In genomic region chr3:172057059-172057458, GRCh38 we compare ENCODE assay signal across 19 cellular contexts. TPM values are rescaled to one million over a fixed set of nuclear protein-coding genes. Genes with fewer than 3 reads are reported as not detected.
DNase-seq lines count a peak whose midpoint lies in the region; ATAC-seq and TF ChIP-seq lines count a peak whose summit lies in the region.
"Had no signal": no experiment of that assay in that cellular context is flagged by ENCODE, and none has a peak within 500 bp of the region (broad histone marks: within the 10 kb centered on the region; RNA-seq: fewer than 3 reads in every experiment).

No MANE protein-coding gene starts in this region.

- H3K36me3 ChIP-seq in Panc1 (ENCODE audit: control insufficient read depth, insufficient read depth, low read length) (peaks cover 2% of the 10 kb centered on the region; the same call in 1 of the 2 replicates), smooth muscle cell (ENCODE audit: low read depth) (peaks cover 4% of the 10 kb centered on the region), neuronal stem cell (replicated peaks in 1 of 2; ENCODE audit: control insufficient read depth in 2 of 2, insufficient read depth in 2 of 2, low read length in 2 of 2) (peaks cover 0 to 64% of the 10 kb centered on the region in 2 donors)

- CTCF ChIA-PET in Panc1 (lab: Charles Lee) = no interaction called here

- no TSS peak for BruUV-seq in Panc1 (replicated peaks; lab: Mats Ljungman, UMichigan)

- 84% methylated on average over 3 of the region's 3 CpGs for WGBS in smooth muscle cell (ENCODE audit: low lambda C conversion rate)
- no CpG with 5 or more reads among the region's 3 CpGs for WGBS in neuronal stem cell (ENCODE audit: extremely low coverage in 2 of 2, insufficient read length in 2 of 2, insufficient replicate concordance in 1 of 2), 2 donors

- H2BK5ac ChIP-seq in neuronal stem cell (ENCODE audit: low read length) = no peak overlapping the region

- H3K79me1 ChIP-seq in neuronal stem cell (ENCODE audit: low read depth, low read length) = peaks cover 2% of the 10 kb centered on the region

- H3K4me1 ChIP-seq in Panc1 (ENCODE audit: control insufficient read depth, insufficient read depth, low read length) (peaks cover 80% of the 10 kb centered on the region), smooth muscle cell (ENCODE audit: low read depth) (peaks cover 45% of the 10 kb centered on the region), neuronal stem cell (ENCODE audit: control insufficient read depth in 2 of 2, insufficient read depth in 1 of 2, low read depth in 1 of 2, low read length in 2 of 2) (peaks cover 6% of the 10 kb centered on the region in 2 donors)

- H3K27me3 ChIP-seq in Panc1 (ENCODE audit: control insufficient read depth, insufficient read depth, low read length) (no peaks in the 10 kb centered on the region), smooth muscle cell (ENCODE audit: low read depth) (no peaks in the 10 kb centered on the region), neuronal stem cell (ENCODE audit: control insufficient read depth in 3 of 3, insufficient read depth in 3 of 3, low read depth in 1 of 3, low read length in 3 of 3) (no peaks in the 10 kb centered on the region)
- H3K27me3 ChIP-seq: cardiac muscle cell had no signal

- no peaks in the 10 kb centered on the region for H3K9me3 ChIP-seq in Panc1 (ENCODE audit: control insufficient read depth, insufficient read depth, low read depth, low read length)
- no peaks in the 10 kb centered on the region for H3K9me3 ChIP-seq in smooth muscle cell (replicated peaks; ENCODE audit: low read depth)
- peaks cover 0 to 9% of the 10 kb centered on the region in 2 donors for H3K9me3 ChIP-seq in neuronal stem cell (replicated peaks in 1 of 2; ENCODE audit: control insufficient read depth in 2 of 2, insufficient read depth in 1 of 2, low read depth in 1 of 2, low read length in 2 of 2)

- TF ChIP-seq CTCF in Panc1 (IDR thresholded peaks at IDR 0.05) (no peak), fibroblast of villous mesenchyme (IDR thresholded peaks at IDR 0.05; ENCODE audit: insufficient read depth, low read depth, low read length) (no peak), smooth muscle cell (IDR thresholded peaks at IDR 0.05; ENCODE audit: borderline replicate concordance, insufficient read depth, poor library complexity, severe bottlenecking) (no peak)

- H3K4ac ChIP-seq in neuronal stem cell (ENCODE audit: low read length) = no peak overlapping the region

- H2BK15ac ChIP-seq in neuronal stem cell (ENCODE audit: low read length) = no peak overlapping the region

- no peak for ATAC-seq in Panc1
- ATAC-seq: activated T-helper 17 cell treated with anti-CD3 and anti-CD28 coated beads, Interleukin-2, amount 50 U/mL, for 72 hours; sciatic nerve had no signal

- DNase-seq in NOMO-1 treated with DMSO at 0.1 percent for 48 hours (lab: John Stamatoyannopoulos, UW; ENCODE audit: unreplicated experiment) = peak; percentile 24
- no peak for DNase-seq in NOMO-1 (lab: John Stamatoyannopoulos, UW; ENCODE audit: unreplicated experiment in 2 of 2)
- DNase-seq in Panc1 (ENCODE audit: low read depth, low spot score) = no peak
- peak; percentile 48 for DNase-seq in fibroblast of villous mesenchyme (ENCODE audit: low read depth)
- no peak for DNase-seq in smooth muscle cell (lab: John Stamatoyannopoulos, UW; ENCODE audit: unreplicated experiment)
- DNase-seq in neuronal stem cell (ENCODE audit: low spot score) = no peak
- DNase-seq in NCI-H1694 (lab: John Stamatoyannopoulos, UW) = no peak
- DNase-seq in activated gamma-delta T cell treated with Interleukin-2 at 50 U/mL for 16 hours = no peak
- DNase-seq: 8988T; activated CD4-positive, alpha-beta T cell treated with anti-CD3 and anti-CD28 coated beads for 4 hours; MV-4-11; NCI-H2029 treated with DMSO at 0.1 percent for 48 hours; stimulated activated CD4-positive, alpha-beta T cell treated with anti-CD3 and anti-CD28 coated beads, Interleukin-1b, Interleukin-23, amount 100 ng/mL, for 48 hours; stimulated activated naive CD4-positive, alpha-beta T cell treated with Interleukin-2 at 50 U/mL for 16 hours; SW 1271; trophoblast cell had no signal

- H3K79me2 ChIP-seq in smooth muscle cell (ENCODE audit: low read depth) = peaks cover 99% of the 10 kb centered on the region

- H3K27ac ChIP-seq in Panc1 (ENCODE audit: low read length) (peak overlapping the region; percentile 10), smooth muscle cell (ENCODE audit: low read depth) (peak overlapping the region; percentile 89), neuronal stem cell (replicated peaks; ENCODE audit: low read length) (no peak overlapping the region)

- no peak overlapping the region for H2BK12ac ChIP-seq in neuronal stem cell (ENCODE audit: low read length)

- peaks cover 60% of the 10 kb centered on the region for H3F3A ChIP-seq in smooth muscle cell (ENCODE audit: low read depth)

- POLR2A ChIA-PET in Panc1 (lab: Charles Lee) = no interaction called here

- H4K8ac ChIP-seq in neuronal stem cell (ENCODE audit: low read depth, low read length) = no peak overlapping the region

- no peak overlapping the region for H4K91ac ChIP-seq in neuronal stem cell (ENCODE audit: low read depth, low read length, poor library complexity)

- peak overlapping the region; percentile 3 for H3K9ac ChIP-seq in smooth muscle cell (ENCODE audit: low read depth)
- H3K9ac ChIP-seq in neuronal stem cell (ENCODE audit: low read depth, low read length, poor library complexity) = no peak overlapping the region

- H2AK5ac ChIP-seq in neuronal stem cell (ENCODE audit: low read depth, low read length) = no peak overlapping the region

- H2AFZ ChIP-seq in smooth muscle cell (ENCODE audit: low read depth) (no peak overlapping the region), neuronal stem cell (ENCODE audit: low read length) (no peak overlapping the region)

- intact Hi-C loops in Panc1 (cut with micrococcal nuclease; ENCODE audit: unreplicated experiment) = no loop called here

- H3K23ac ChIP-seq in neuronal stem cell (ENCODE audit: low read depth, low read length, poor library complexity) = no peak overlapping the region

- in situ Hi-C loops in Panc1 (cut with HindIII; ENCODE audit: low pct_unique_long_range_greater_than_20kb, low sequenced_read_pairs) = no loop called here

- peaks cover 100% of the 10 kb centered on the region for H4K20me1 ChIP-seq in smooth muscle cell (ENCODE audit: low read depth)

- no peak overlapping the region for H2BK120ac ChIP-seq in neuronal stem cell (ENCODE audit: low read depth, low read length)

- H3K4me3 ChIP-seq in Panc1 (ENCODE audit: low read depth in 2 of 2, low read length in 2 of 2) (no peak overlapping the region), fibroblast of villous mesenchyme (ENCODE audit: low read depth, low read length) (no peak overlapping the region), smooth muscle cell (no peak overlapping the region), neuronal stem cell (ENCODE audit: low read length in 2 of 2) (no peak overlapping the region)
- H3K4me3 ChIP-seq: cardiac muscle cell had no signal

- no peak overlapping the region for H3K14ac ChIP-seq in neuronal stem cell (ENCODE audit: low read length)

- no peak overlapping the region for H3K18ac ChIP-seq in neuronal stem cell (ENCODE audit: low read length)

- H3K4me2 ChIP-seq in smooth muscle cell = peak overlapping the region; percentile 11
- no peak overlapping the region for H3K4me2 ChIP-seq in neuronal stem cell (ENCODE audit: insufficient read depth, low read length, poor library complexity, severe bottlenecking)

RNA-seq across cellular contexts. Expression of gene FNDC3B, which starts 17.7 kb away (rescaled TPM):
- total RNA-seq in Panc1 (2021; ENCODE audit: unreplicated experiment) = 173 TPM
- 49.1 TPM for polyA plus RNA-seq in Panc1 (2012; ENCODE audit: insufficient read length)
- total RNA-seq in fibroblast of villous mesenchyme = 165 and 221 TPM in 2 replicates
- 265 and 294 TPM in 2 replicates for total RNA-seq in smooth muscle cell
- 149 and 161 TPM in 2 replicates for polyA plus RNA-seq in smooth muscle cell
- 18.4 TPM for polyA plus RNA-seq in neuronal stem cell (2013, experiment 1 of 2)
- 20.5 TPM for polyA plus RNA-seq in neuronal stem cell (2013, experiment 2 of 2)

Comparison
In these comparisons a context has a peak if more than half of its experiments do, and no peak if none do; other contexts are left out.
1. DNase-seq: peak in NOMO-1 treated with DMSO at 0.1 percent for 48 hours (single experiment) and fibroblast of villous mesenchyme (single experiment); none in NOMO-1 (0 of 2), Panc1 (single experiment), smooth muscle cell (single experiment), neuronal stem cell (single experiment), NCI-H1694 (single experiment) and activated gamma-delta T cell treated with Interleukin-2 at 50 U/mL for 16 hours (single experiment).